ENCODE assay signal across 20 cellular contexts in genomic region chr10:95355241-95355779, GRCh38.
DNase-seq lines count a peak whose midpoint lies in the region; ATAC-seq and TF ChIP-seq lines count a peak whose summit lies in the region.
"Had no signal": no experiment of that assay in that cellular context is flagged by ENCODE, and none has a peak within 500 bp of the region (broad histone marks: within the 10 kb centered on the region; RNA-seq: fewer than 3 reads in every experiment).

No MANE protein-coding gene starts in this region.

- no peaks in the 10 kb centered on the region for H3F3A ChIP-seq in SK-N-SH (replicated peaks; ENCODE audit: insufficient read depth)

- ATAC-seq in SK-N-SH treated with all-trans-retinoic acid at 6 μM for 48 hours (no peak), HG02763 (IDR thresholded peaks at IDR 0.05; ENCODE audit: unreplicated experiment) (no peak), HG02938 (IDR thresholded peaks at IDR 0.05; ENCODE audit: unreplicated experiment) (no peak)
- ATAC-seq: activated CD8-positive, alpha-beta T cell treated with anti-CD3 and anti-CD28 coated beads, Interleukin-2, amount 10 ng/mL, durations not matched to agents 7 days and 5 days; stimulated activated naive CD8-positive, alpha-beta T cell treated with anti-CD3 and anti-CD28 coated beads, Interleukin-15, Interleukin-2, amounts not matched to agents 100 U/mL and 50 U/mL, for 24 hours; T-helper 17 cell; WTC11 had no signal

- TF ChIP-seq POLR2A in tibial nerve (IDR thresholded peaks at IDR 0.05): no peak

- CTCF ChIA-PET in SK-N-SH (lab: Yijun Ruan, JAX) (interaction anchor here (1.4 to 5.5 kb wide), 3 partner anchors 8 to 171 kb away, joined by 4 to 33 read pairs (median 5); no protein-coding TSS in a partner anchor), OCI-LY7 (lab: Charles Lee; ENCODE audit: unreplicated experiment) (no interaction called here)

- DNase-seq in SK-N-SH: no peak
- peak; percentile 78 for DNase-seq in NCI-H774 (lab: John Stamatoyannopoulos, UW)
- peak; percentile 60 for DNase-seq in fibroblast of pulmonary artery (ENCODE audit: low read depth)
- no peak for DNase-seq in tibial nerve (ENCODE audit: low spot score in 2 of 2)
- no peak for DNase-seq in OCI-LY7 (ENCODE audit: low spot score)
- DNase-seq: activated CD8-positive, alpha-beta T cell treated with anti-CD3 and anti-CD28 coated beads, Interleukin-2, amount 10 ng/mL, durations not matched to agents 7 days and 5 days; CD8-positive, alpha-beta memory T cell; erythroblast; HFFc6; mesenchymal stem cell; NCI-H2171; NK-92 treated with Interleukin-12 subunit alpha and Interleukin-12 subunit beta, amount 100 ng/mL, for 24 hours; stimulated activated naive CD8-positive, alpha-beta T cell treated with anti-CD3 and anti-CD28 coated beads, Interleukin-15, Interleukin-2, amounts not matched to agents 100 U/mL and 50 U/mL, for 24 hours; T-helper 17 cell had no signal

- WGBS in SK-N-SH (ENCODE audit: low lambda C conversion rate): 75% methylated on average over 10 of the region's 10 CpGs
- WGBS in tibial nerve, 2 donors: 59% methylated on average over 10 of the region's 10 CpGs

- H3K9me3 ChIP-seq in SK-N-SH: no peaks in the 10 kb centered on the region
- H3K9me3 ChIP-seq in tibial nerve: no peaks in the 10 kb centered on the region
- no peaks in the 10 kb centered on the region for H3K9me3 ChIP-seq in OCI-LY7 (ENCODE audit: low read length)
- H3K9me3 ChIP-seq: breast epithelium had no signal

- H3K79me2 ChIP-seq in SK-N-SH (ENCODE audit: insufficient read depth) (no peaks in the 10 kb centered on the region), OCI-LY7 (ENCODE audit: insufficient read depth, low read depth, low read length) (no peaks in the 10 kb centered on the region)
- H3K79me2 ChIP-seq: hepatocyte had no signal

- intact Hi-C loops in OCI-LY7 (cut with micrococcal nuclease; ENCODE audit: unreplicated experiment): no loop called here

- H3K27ac ChIP-seq in SK-N-SH (ENCODE audit: low read depth in 2 of 2, low read length in 1 of 2) (no peak overlapping the region), tibial nerve (peak overlapping the region in 3 of 4 donors; percentile 16 to 30 (median 19)), OCI-LY7 (ENCODE audit: low read depth, low read length, poor library complexity, severe bottlenecking) (no peak overlapping the region)
- H3K27ac ChIP-seq: hepatocyte had no signal

- no TSS peak for BruUV-seq in OCI-LY7 (replicated peaks; lab: Mats Ljungman, UMichigan)

- H3K4me2 ChIP-seq in SK-N-SH: no peak overlapping the region
- H3K4me2 ChIP-seq in OCI-LY7 (ENCODE audit: low read length): no peak overlapping the region
- H3K4me2 ChIP-seq: hepatocyte had no signal

- H2AFZ ChIP-seq in SK-N-SH (ENCODE audit: low read depth) (0 out of 2 replicates have a peak overlapping the region, but pooled peaks have one; percentile 19), OCI-LY7 (ENCODE audit: low read length) (no peak overlapping the region)
- H2AFZ ChIP-seq: hepatocyte had no signal

- POLR2A ChIA-PET in SK-N-SH (lab: Yijun Ruan, JAX) (no interaction called here), OCI-LY7 (lab: Charles Lee) (interaction anchor here (1.7 kb wide), 1 partner anchor 9 kb away, joined by 4 read pairs; no protein-coding TSS in a partner anchor)

- no peak overlapping the region for H3K9ac ChIP-seq in SK-N-SH

- H3K9me2 ChIP-seq in SK-N-SH: no peaks in the 10 kb centered on the region
- no peaks in the 10 kb centered on the region for H3K9me2 ChIP-seq in OCI-LY7 (ENCODE audit: insufficient read depth, low read length)

- H4K20me1 ChIP-seq in SK-N-SH (ENCODE audit: insufficient read depth): no peaks in the 10 kb centered on the region
- H4K20me1 ChIP-seq in OCI-LY7 (ENCODE audit: insufficient read depth, low read length): no peaks in the 10 kb centered on the region

- TF ChIP-seq EP300 in SK-N-SH (IDR thresholded peaks at IDR 0.05; ENCODE audit: borderline replicate concordance in 1 of 2, low read depth in 1 of 2, low read length in 1 of 2) (no peak), tibial nerve (IDR thresholded peaks at IDR 0.05) (no peak)

- TF ChIP-seq CTCF in SK-N-SH (IDR thresholded peaks at IDR 0.05) (no peak), fibroblast of pulmonary artery (IDR thresholded peaks at IDR 0.05; ENCODE audit: low read length, missing control alignments) (no peak), tibial nerve (IDR thresholded peaks at IDR 0.05) (no peak), OCI-LY7 (conservative IDR thresholded peaks at IDR 0.05; ENCODE audit: low read length) (no peak)

- H3K4me3 ChIP-seq in SK-N-SH (ENCODE audit: low read depth in 2 of 2, low read length in 1 of 2): no peak overlapping the region
- no peak overlapping the region for H3K4me3 ChIP-seq in fibroblast of pulmonary artery (replicated peaks; ENCODE audit: low read depth, low read length)
- no peak overlapping the region for H3K4me3 ChIP-seq in tibial nerve
- H3K4me3 ChIP-seq in OCI-LY7 (ENCODE audit: low read depth, low read length, poor library complexity, severe bottlenecking): no peak overlapping the region
- H3K4me3 ChIP-seq: breast epithelium, hepatocyte had no signal

- H3K27me3 ChIP-seq in SK-N-SH (ENCODE audit: insufficient read depth) (no peaks in the 10 kb centered on the region), tibial nerve (no peaks in the 10 kb centered on the region)
- H3K27me3 ChIP-seq: breast epithelium, hepatocyte had no signal

- H3K36me3 ChIP-seq in SK-N-SH (replicated peaks in 1 of 2; ENCODE audit: control insufficient read depth in 1 of 2, insufficient read depth in 2 of 2, low read length in 1 of 2) (no peaks in the 10 kb centered on the region), tibial nerve (peaks cover 0 to 68% (median 0%) of the 10 kb centered on the region in 3 donors), OCI-LY7 (ENCODE audit: insufficient read depth, low read length) (no peaks in the 10 kb centered on the region)
- H3K36me3 ChIP-seq: breast epithelium had no signal

- H3K4me1 ChIP-seq in SK-N-SH (ENCODE audit: control insufficient read depth in 1 of 2, insufficient read depth in 2 of 2, low read depth in 1 of 2, low read length in 1 of 2) (no peaks in the 10 kb centered on the region), tibial nerve (peaks cover 0 to 55% (median 17%) of the 10 kb centered on the region in 4 donors), OCI-LY7 (ENCODE audit: insufficient read depth, low read length, poor library complexity, severe bottlenecking) (peaks cover 4% of the 10 kb centered on the region)

- TF ChIP-seq RAD21 in SK-N-SH (IDR thresholded peaks at IDR 0.05; ENCODE audit: low read length): no peak

TF ChIP-seq in SK-N-SH, 30 proteins besides CTCF, POLR2A, EP300 and RAD21 (continues in another document):
- TF ChIP-seq JUND (IDR thresholded peaks at IDR 0.05): no peak
- TF ChIP-seq, protein P1, sequence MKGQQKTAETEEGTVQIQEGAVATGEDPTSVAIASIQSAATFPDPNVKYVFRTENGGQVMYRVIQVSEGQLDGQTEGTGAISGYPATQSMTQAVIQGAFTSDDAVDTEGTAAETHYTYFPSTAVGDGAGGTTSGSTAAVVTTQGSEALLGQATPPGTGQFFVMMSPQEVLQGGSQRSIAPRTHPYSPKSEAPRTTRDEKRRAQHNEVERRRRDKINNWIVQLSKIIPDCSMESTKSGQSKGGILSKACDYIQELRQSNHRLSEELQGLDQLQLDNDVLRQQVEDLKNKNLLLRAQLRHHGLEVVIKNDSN (IDR thresholded peaks at IDR 0.05; ENCODE audit: borderline replicate concordance, low read depth): no peak
- TF ChIP-seq RXRA (IDR thresholded peaks at IDR 0.05; ENCODE audit: borderline replicate concordance, low read depth): no peak
- TF ChIP-seq MXI1 (IDR thresholded peaks at IDR 0.05; ENCODE audit: low read depth, low read length): no peak
- TF ChIP-seq NFIC (IDR thresholded peaks at IDR 0.05; ENCODE audit: borderline replicate concordance): no peak
- no peak for TF ChIP-seq POLR2AphosphoS5 (IDR thresholded peaks at IDR 0.05; ENCODE audit: low read depth, low read length)
- TF ChIP-seq EZH2phosphoT487 (IDR thresholded peaks at IDR 0.05; ENCODE audit: borderline replicate concordance, low read depth): no peak
- TF ChIP-seq, protein P2, sequence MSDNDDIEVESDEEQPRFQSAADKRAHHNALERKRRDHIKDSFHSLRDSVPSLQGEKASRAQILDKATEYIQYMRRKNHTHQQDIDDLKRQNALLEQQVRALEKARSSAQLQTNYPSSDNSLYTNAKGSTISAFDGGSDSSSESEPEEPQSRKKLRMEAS (IDR thresholded peaks at IDR 0.05; ENCODE audit: low read depth): no peak
- no peak for TF ChIP-seq GABPA (IDR thresholded peaks at IDR 0.05; ENCODE audit: low read depth)

TF ChIP-seq in SK-N-SH treated with all-trans-retinoic acid at 6 μM for 48 hours, 23 proteins besides CTCF, POLR2A, EP300 and RAD21 (continues in another document):
- TF ChIP-seq RARB (CRISPR knock-in tag; IDR thresholded peaks at IDR 0.05) (no peak), ISL1 (CRISPR knock-in tag; IDR thresholded peaks at IDR 0.05) (no peak), TSHZ2 (CRISPR knock-in tag; IDR thresholded peaks at IDR 0.05) (no peak), SNAI2 (CRISPR knock-in tag; IDR thresholded peaks at IDR 0.05) (no peak), ZNF565 (CRISPR knock-in tag; conservative IDR thresholded peaks at IDR 0.05; ENCODE audit: low read depth) (no peak), BACH2 (CRISPR knock-in tag; IDR thresholded peaks at IDR 0.05; ENCODE audit: borderline replicate concordance) (no peak)

Comparison
In these comparisons a context has a peak if more than half of its experiments do, and no peak if none do; other contexts are left out.
1. DNase-seq: peak in NCI-H774 (single experiment) and fibroblast of pulmonary artery (single experiment); none in SK-N-SH (single experiment), tibial nerve (0 of 2) and OCI-LY7 (single experiment).
2. H3K27ac ChIP-seq: peak in tibial nerve (3 of 4); none in SK-N-SH (0 of 2) and OCI-LY7 (single experiment).